8 cellular contexts compared by ENCODE assay signal in genomic region chr1:84141177-84142003, GRCh38. TPM values are rescaled to one million over a fixed set of nuclear protein-coding genes. Genes with fewer than 3 reads are reported as not detected.
DNase-seq lines count a peak whose midpoint lies in the region; ATAC-seq, FAIRE-seq and TF ChIP-seq lines count a peak whose summit lies in the region.

No MANE protein-coding gene starts in this region.

- H3K27ac Mint-ChIP-seq in activated CD4-positive, alpha-beta T cell treated with anti-CD3 and anti-CD28 coated beads, Interleukin-2, amount 10 ng/mL, durations not matched to agents 7 days and 5 days: no peak overlapping the region

- in situ Hi-C loops in HepG2 (cut with HindIII; ENCODE audit: extremely low pct_ligation_motif_present, low pct_unique_long_range_greater_than_20kb): loop anchor here (25.0 kb wide), 2 partner anchors 471 to 621 kb away; no protein-coding TSS in a partner anchor

- no peak overlapping the region for H2AFZ ChIP-seq in HepG2 (ENCODE audit: low read length)

- H3K79me2 ChIP-seq in HepG2 (ENCODE audit: insufficient read depth, low read length): no peaks in the 10 kb centered on the region

- no TSS peak for BruUV-seq in HepG2 (replicated peaks; lab: Mats Ljungman, UMichigan)

- peaks cover 0 to 6% (median 0%) of the 10 kb centered on the region in 4 donors for H3K4me1 ChIP-seq in liver (ENCODE audit: control insufficient read depth in 4 of 4, insufficient read depth in 4 of 4, low read length in 3 of 4)
- no peaks in the 10 kb centered on the region for H3K4me1 ChIP-seq in HepG2 (ENCODE audit: insufficient read depth, low read length)
- no peaks in the 10 kb centered on the region for H3K4me1 ChIP-seq in uterus

- H3K9me3 ChIP-seq in liver (ENCODE audit: control insufficient read depth in 4 of 4, low read length in 3 of 4) (peaks cover 0 to 2% (median 1%) of the 10 kb centered on the region in 4 donors), HepG2 (ENCODE audit: low read length) (0 out of 2 replicates have a peak, but pooled peaks cover 5% of the 10 kb centered on the region), uterus (no peaks in the 10 kb centered on the region)

- POLR2A ChIA-PET in HepG2 (lab: Yijun Ruan, JAX): no interaction called here
- POLR2A ChIA-PET in activated CD4-positive, alpha-beta T cell treated with anti-CD3 and anti-CD28 coated beads, Interleukin-2, amount 10 ng/mL, durations not matched to agents 7 days and 5 days (lab: Charles Lee): interaction anchor here (0.6 kb wide), 1 partner anchor 44 kb away, joined by 4 read pairs; no protein-coding TSS in a partner anchor

- peak overlapping the region in 1 of 3 donors; percentile 3 for H3K4me3 ChIP-seq in liver (ENCODE audit: low read depth in 1 of 3, low read length in 3 of 3)
- H3K4me3 ChIP-seq in HepG2 (replicated peaks in 1 of 3; ENCODE audit: insufficient read depth in 1 of 3, low read depth in 2 of 3, low read length in 3 of 3): no peak overlapping the region
- H3K4me3 ChIP-seq in uterus: no peak overlapping the region

- no peak for DNase-seq in HepG2 (ENCODE audit: low spot score)
- peak; percentile 27 for DNase-seq in RPMI7951 (ENCODE audit: low read depth)
- peak; percentile 18 for DNase-seq in foreskin melanocyte
- no peak for DNase-seq in uterus
- no peak for DNase-seq in activated CD4-positive, alpha-beta T cell treated with anti-CD3 and anti-CD28 coated beads, Interleukin-2, amount 10 ng/mL, durations not matched to agents 7 days and 5 days
- DNase-seq in activated gamma-delta T cell treated with Interleukin-2 at 50 U/mL for 16 hours: no peak

- intact Hi-C loops in HepG2 (cut with micrococcal nuclease; ENCODE audit: unreplicated experiment): loop anchor here (1.0 to 2.0 kb wide), 2 partner anchors 291 to 463 kb away; no protein-coding TSS in a partner anchor
- intact Hi-C loops in uterus (cut with DNase I; ENCODE audit: low total_unique reads): loop anchor here (10.0 kb wide), 1 partner anchor 293 kb away; no protein-coding TSS in a partner anchor

- no peaks in the 10 kb centered on the region for H3K36me3 ChIP-seq in liver (ENCODE audit: control insufficient read depth in 4 of 4, insufficient read depth in 3 of 4, low read depth in 1 of 4, low read length in 3 of 4)
- no peaks in the 10 kb centered on the region for H3K36me3 ChIP-seq in HepG2 (replicated peaks in 1 of 2; ENCODE audit: control insufficient read depth in 1 of 2, insufficient read depth in 2 of 2, low read length in 2 of 2)
- H3K36me3 ChIP-seq in uterus: no peaks in the 10 kb centered on the region

- no peaks in the 10 kb centered on the region for H3K27me3 Mint-ChIP-seq in activated CD4-positive, alpha-beta T cell treated with anti-CD3 and anti-CD28 coated beads, Interleukin-2, amount 10 ng/mL, durations not matched to agents 7 days and 5 days

- H3K36me3 Mint-ChIP-seq in activated CD4-positive, alpha-beta T cell treated with anti-CD3 and anti-CD28 coated beads, Interleukin-2, amount 10 ng/mL, durations not matched to agents 7 days and 5 days (ENCODE audit: low read depth): no peaks in the 10 kb centered on the region

- FAIRE-seq in HepG2 (lab: Jason Lieb, UNC): no peak

- 48% methylated on average over 9 of the region's 9 CpGs for WGBS in liver
- WGBS in HepG2 (ENCODE audit: low lambda C conversion rate): 73% methylated on average over 9 of the region's 9 CpGs

- H3K27me3 ChIP-seq in liver (ENCODE audit: control insufficient read depth in 4 of 4, insufficient read depth in 4 of 4, low read length in 3 of 4): no peaks in the 10 kb centered on the region
- no peaks in the 10 kb centered on the region for H3K27me3 ChIP-seq in HepG2 (ENCODE audit: control insufficient read depth in 1 of 2, insufficient read depth in 2 of 2, low read length in 2 of 2)
- no peaks in the 10 kb centered on the region for H3K27me3 ChIP-seq in uterus

- H3K4me1 Mint-ChIP-seq in activated CD4-positive, alpha-beta T cell treated with anti-CD3 and anti-CD28 coated beads, Interleukin-2, amount 10 ng/mL, durations not matched to agents 7 days and 5 days: peaks cover 15% of the 10 kb centered on the region

- TF ChIP-seq RAD21 in liver (IDR thresholded peaks at IDR 0.05) (peak; percentile 68 to 77), HepG2 (CRISPR knock-in tag; IDR thresholded peaks at IDR 0.05) (no peak)

- no peak for TF ChIP-seq POLR2A in HepG2 (IDR thresholded peaks at IDR 0.05; ENCODE audit: insufficient read depth in 1 of 2, low read depth in 2 of 2, low read length in 2 of 2)
- TF ChIP-seq POLR2A in uterus (IDR thresholded peaks at IDR 0.05): no peak

- no peak for TF ChIP-seq EP300 in HepG2 (IDR thresholded peaks at IDR 0.05; ENCODE audit: low read depth in 2 of 2, low read length in 2 of 2)
- no peak for TF ChIP-seq EP300 in HepG2 (CRISPR knock-in tag; IDR thresholded peaks at IDR 0.05; ENCODE audit: borderline replicate concordance)

- no peaks in the 10 kb centered on the region for H4K20me1 ChIP-seq in HepG2 (ENCODE audit: insufficient read depth, low read length)

- CTCF ChIA-PET in HepG2 (lab: Yijun Ruan, JAX; ENCODE audit: low intra/inter-chr PET ratio, low total read pairs): interaction anchor here (1.8 kb wide), 1 partner anchor 463 kb away, joined by 7 read pairs; no protein-coding TSS in a partner anchor
- CTCF ChIA-PET in activated CD4-positive, alpha-beta T cell treated with anti-CD3 and anti-CD28 coated beads, Interleukin-2, amount 10 ng/mL, durations not matched to agents 7 days and 5 days (lab: Charles Lee): interaction anchor here (0.6 to 1.2 kb wide), 5 partner anchors 10 to 296 kb away, joined by 3 to 5 read pairs (median 4); no protein-coding TSS in a partner anchor

- H3K27ac ChIP-seq in liver (ENCODE audit: low read depth in 1 of 2, low read length in 2 of 2) (no peak overlapping the region), HepG2 (ENCODE audit: extremely low read length, insufficient read depth, low read length) (no peak overlapping the region), uterus (no peak overlapping the region)

- TF ChIP-seq CTCF in liver (IDR thresholded peaks at IDR 0.05; ENCODE audit: low read depth, low read length, missing input control): peak; percentile 48
- TF ChIP-seq CTCF in HepG2 (CRISPR knock-in tag; IDR thresholded peaks at IDR 0.05): no peak
- peak; percentile 39 to 55 (median 47) for TF ChIP-seq CTCF in uterus (IDR thresholded peaks at IDR 0.05)

- H3K9ac ChIP-seq in liver (ENCODE audit: low read depth in 1 of 2, low read length in 2 of 2) (peak overlapping the region in 1 of 2 donors; percentile 58), HepG2 (ENCODE audit: insufficient read depth, low read depth, low read length) (no peak overlapping the region)

- H3K4me3 Mint-ChIP-seq in activated CD4-positive, alpha-beta T cell treated with anti-CD3 and anti-CD28 coated beads, Interleukin-2, amount 10 ng/mL, durations not matched to agents 7 days and 5 days: no peak overlapping the region

- no peak overlapping the region for H3K4me2 ChIP-seq in HepG2 (ENCODE audit: low read depth, low read length)

- peaks cover 4% of the 10 kb centered on the region for H3K9me3 Mint-ChIP-seq in activated CD4-positive, alpha-beta T cell treated with anti-CD3 and anti-CD28 coated beads, Interleukin-2, amount 10 ng/mL, durations not matched to agents 7 days and 5 days

- ATAC-seq in HepG2 (no peak), GM19452 (IDR thresholded peaks at IDR 0.05; ENCODE audit: unreplicated experiment) (no peak)

TF ChIP-seq in liver, 16 proteins besides CTCF, POLR2A, EP300 and RAD21 (continues in another document):
- TF ChIP-seq YY1 (IDR thresholded peaks at IDR 0.05) (no peak), HNF4A (conservative IDR thresholded peaks at IDR 0.05) (no peak), MAX (IDR thresholded peaks at IDR 0.05) (no peak), EGR1 (IDR thresholded peaks at IDR 0.05; ENCODE audit: low read depth in 2 of 2) (no peak)

TF ChIP-seq in HepG2, 621 proteins besides CTCF, POLR2A, EP300 and RAD21 (continues in another document):
- no peak for TF ChIP-seq SIN3B (IDR thresholded peaks at IDR 0.05; ENCODE audit: low read length)

RNA-seq across cellular contexts. Expression of gene PRKACB, which starts 2.7 kb away (rescaled TPM):
- 10 to 100 TPM; 11.9 to 18.2 TPM for total RNA-seq in liver
- polyA plus RNA-seq in liver: 1 to 10 TPM; 5.9 to 6.0 TPM
- total RNA-seq in HepG2 (2016; rRNA removed; fragmentation: Illumina TruSeq; extraction: Trizol): 5.8 and 7.7 TPM in 2 replicates
- total RNA-seq in HepG2 (2016; cell fraction: cytosol; rRNA removed; fragmentation: Illumina TruSeq; extraction: Trizol; ENCODE audit: low read depth): 4.1 and 5.3 TPM in 2 replicates
- total RNA-seq in HepG2 (2016; cell fraction: insoluble cytoplasmic fraction; rRNA removed; fragmentation: Illumina TruSeq; extraction: Trizol): 5.6 and 8.1 TPM in 2 replicates
- 2.9 and 3.1 TPM in 2 replicates for total RNA-seq in HepG2 (2016; cell fraction: membrane; rRNA removed; fragmentation: Illumina TruSeq; extraction: Trizol)
- 4.9 and 5.9 TPM in 2 replicates for total RNA-seq in HepG2 (2016; cell fraction: nucleus; rRNA removed; fragmentation: Illumina TruSeq; extraction: Trizol)
- 2.7 and 3.5 TPM in 2 replicates for polyA plus RNA-seq in HepG2 (2011; rRNA removed)
- polyA plus RNA-seq in HepG2 (2011; cell fraction: cytosol; rRNA removed): 1.3 and 2.6 TPM in 2 replicates
- 1.1 and 1.3 TPM in 2 replicates for polyA plus RNA-seq in HepG2 (2011; cell fraction: nucleus; rRNA removed)
- polyA plus RNA-seq in HepG2 (2012): 2.3 and 2.9 TPM in 2 replicates
- 0.46 and 0.49 TPM in 2 replicates for polyA plus RNA-seq in HepG2 (2016; cell fraction: cytosol; fragmentation: Illumina TruSeq; extraction: Trizol; ENCODE audit: low read depth)
- 10.9 and 11.0 TPM in 2 replicates for polyA plus RNA-seq in HepG2 (2016; cell fraction: insoluble cytoplasmic fraction; fragmentation: Illumina TruSeq; extraction: Trizol; ENCODE audit: low read depth)
- 2.1 TPM in 2 replicates for polyA plus RNA-seq in HepG2 (2016; cell fraction: membrane; fragmentation: Illumina TruSeq; extraction: Trizol; ENCODE audit: low read depth)
- polyA plus RNA-seq in HepG2 (2016; cell fraction: nucleus; fragmentation: Illumina TruSeq; extraction: Trizol; ENCODE audit: insufficient read depth, low read depth): 4.8 and 5.4 TPM in 2 replicates
- polyA minus RNA-seq in HepG2 (2011; rRNA and poly(A)+ RNA removed; ENCODE audit: low replicate concordance): 5.0 and 14.6 TPM in 2 replicates
- 4.6 and 5.5 TPM in 2 replicates for polyA minus RNA-seq in HepG2 (2011; cell fraction: cytosol; rRNA and poly(A)+ RNA removed)
- 10.2 TPM in 2 replicates for polyA minus RNA-seq in HepG2 (2011; cell fraction: nucleus; rRNA and poly(A)+ RNA removed)
- total RNA-seq in RPMI7951 (2014; rRNA removed; shearing (Covaris generic)): 56.3 and 66.1 TPM in 2 replicates
- total RNA-seq in uterus: 10 to 100 TPM; 13.3 to 75.1 (median 34.2) TPM
- total RNA-seq in activated CD4-positive, alpha-beta T cell treated with anti-CD3 and anti-CD28 coated beads, Interleukin-2, amount 10 ng/mL, durations not matched to agents 7 days and 5 days: 100 to 1,000 TPM; 108 to 119 TPM

Comparison
In these comparisons a context has a peak if more than half of its experiments do, and no peak if none do; other contexts are left out.
1. DNase-seq: peak in RPMI7951 (single experiment) and foreskin melanocyte (single experiment); none in HepG2 (single experiment), uterus (0 of 2), activated CD4-positive, alpha-beta T cell treated with anti-CD3 and anti-CD28 coated beads, Interleukin-2, amount 10 ng/mL, durations not matched to agents 7 days and 5 days (single experiment) and activated gamma-delta T cell treated with Interleukin-2 at 50 U/mL for 16 hours (single experiment).